In genomic region chr2:224210495-224211472, GRCh38 we compare ENCODE assay signal across 1 cellular context.
TF ChIP-seq lines count a peak whose summit lies in the region.

No MANE protein-coding gene starts in this region.

TF ChIP-seq in SK-N-SH, 30 proteins besides CTCF, POLR2A, EP300 and RAD21 (continued from another document):
- TF ChIP-seq REST (IDR thresholded peaks at IDR 0.05; ENCODE audit: low read depth, low read length) = no peak
